10 cellular contexts compared by ENCODE assay signal in genomic region chr7:157224627-157225026, GRCh38.
DNase-seq lines count a peak whose midpoint lies in the region; ATAC-seq and TF ChIP-seq lines count a peak whose summit lies in the region.
"Had no signal": no experiment of that assay in that cellular context is flagged by ENCODE, and none has a peak within 500 bp of the region (broad histone marks: within the 10 kb centered on the region; RNA-seq: fewer than 3 reads in every experiment).

No MANE protein-coding gene starts in this region.

- no peak overlapping the region for H2AFZ ChIP-seq in fibroblast of lung (ENCODE audit: low read length)

- H3K4me1 Mint-ChIP-seq in activated naive CD4-positive, alpha-beta T cell treated with anti-CD3 and anti-CD28 coated beads, Interleukin-2, amount 10 ng/mL, durations not matched to agents 7 days and 5 days = no peaks in the 10 kb centered on the region
- no peaks in the 10 kb centered on the region for H3K4me1 Mint-ChIP-seq in type B pancreatic cell (ENCODE audit: unreplicated experiment)

- H3K9me3 ChIP-seq in fibroblast of lung (ENCODE audit: control insufficient read depth, insufficient read depth, low read depth, low read length) = no peaks in the 10 kb centered on the region
- H3K9me3 ChIP-seq: SJSA1 had no signal

- H3K27me3 Mint-ChIP-seq in activated naive CD4-positive, alpha-beta T cell treated with anti-CD3 and anti-CD28 coated beads, Interleukin-2, amount 10 ng/mL, durations not matched to agents 7 days and 5 days = no peaks in the 10 kb centered on the region
- H3K27me3 Mint-ChIP-seq in type B pancreatic cell = no peaks in the 10 kb centered on the region

- H3K36me3 ChIP-seq in fibroblast of lung (ENCODE audit: control insufficient read depth, insufficient read depth, low read length) = peaks cover 3% of the 10 kb centered on the region

- H3K4me2 ChIP-seq in fibroblast of lung (ENCODE audit: extremely low read depth, insufficient read depth, low read length) = no peak overlapping the region

- peaks cover 31% of the 10 kb centered on the region for H3K36me3 Mint-ChIP-seq in activated naive CD4-positive, alpha-beta T cell treated with anti-CD3 and anti-CD28 coated beads, Interleukin-2, amount 10 ng/mL, durations not matched to agents 7 days and 5 days
- no peaks in the 10 kb centered on the region for H3K36me3 Mint-ChIP-seq in activated naive CD4-positive, alpha-beta T cell treated with anti-CD3 and anti-CD28 coated beads, Interleukin-2, amount 50 U/mL, for 72 hours
- H3K36me3 Mint-ChIP-seq in type B pancreatic cell = peaks cover 8% of the 10 kb centered on the region

- H3K9ac ChIP-seq in fibroblast of lung (ENCODE audit: insufficient read depth, low read length) = no peak overlapping the region

- H3K4me3 ChIP-seq in fibroblast of lung (replicated peaks in 1 of 4; ENCODE audit: control extremely low read depth in 1 of 4, insufficient read depth in 1 of 4, low read depth in 3 of 4, low read length in 4 of 4) = no peak overlapping the region
- H3K4me3 ChIP-seq: SJSA1 had no signal

- no peak overlapping the region for H3K27ac ChIP-seq in fibroblast of lung (ENCODE audit: insufficient read depth, low read length)
- H3K27ac ChIP-seq: SJSA1 had no signal

- TF ChIP-seq CTCF in fibroblast of lung (conservative IDR thresholded peaks at IDR 0.05 in 1 of 2, IDR thresholded peaks at IDR 0.05 in 1 of 2; ENCODE audit: low read depth in 1 of 2, low read length in 2 of 2) (peak in 1 of 2 donors; percentile 11), type B pancreatic cell (conservative IDR thresholded peaks at IDR 0.05) (peak; percentile 44)

- no peak for DNase-seq in activated naive CD4-positive, alpha-beta T cell treated with anti-CD3 and anti-CD28 coated beads, Interleukin-2, amount 10 ng/mL, durations not matched to agents 7 days and 5 days
- no peak for DNase-seq in activated naive CD4-positive, alpha-beta T cell treated with anti-CD3 and anti-CD28 coated beads, Interleukin-2, amount 50 U/mL, for 72 hours (ENCODE audit: low spot score in 2 of 2)
- DNase-seq in OCI-M1 (lab: John Stamatoyannopoulos, UW) (peak; percentile 1), fibroblast of lung (ENCODE audit: low read depth in 2 of 2) (peak; percentile 52 to 68), type B pancreatic cell (ENCODE audit: extremely low spot score, unreplicated experiment) (no peak), NCI-H1048 (lab: John Stamatoyannopoulos, UW) (no peak), NCI-H82 (lab: John Stamatoyannopoulos, UW) (no peak)
- DNase-seq: activated T-cell treated with anti-CD3 and anti-CD28 coated beads for 4 hours had no signal

- ATAC-seq in activated naive CD4-positive, alpha-beta T cell treated with anti-CD3 and anti-CD28 coated beads, Interleukin-2, amount 50 U/mL, for 72 hours = no peak
- ATAC-seq in GM21515 (IDR thresholded peaks at IDR 0.05; ENCODE audit: unreplicated experiment) = no peak

- CTCF ChIA-PET in activated naive CD4-positive, alpha-beta T cell treated with anti-CD3 and anti-CD28 coated beads, Interleukin-2, amount 10 ng/mL, durations not matched to agents 7 days and 5 days (lab: Charles Lee) = interaction anchor here (0.6 to 1.1 kb wide), 3 partner anchors 23 to 253 kb away, joined by 3 read pairs; no protein-coding TSS in a partner anchor

- no peak overlapping the region for H3K4me3 Mint-ChIP-seq in activated naive CD4-positive, alpha-beta T cell treated with anti-CD3 and anti-CD28 coated beads, Interleukin-2, amount 10 ng/mL, durations not matched to agents 7 days and 5 days
- H3K4me3 Mint-ChIP-seq in type B pancreatic cell = no peak overlapping the region

- H3K27me3 ChIP-seq in fibroblast of lung (ENCODE audit: control insufficient read depth, insufficient read depth, low read length) = no peaks in the 10 kb centered on the region
- H3K27me3 ChIP-seq: SJSA1 had no signal

- peak overlapping the region; percentile 72 for H3K27ac Mint-ChIP-seq in activated naive CD4-positive, alpha-beta T cell treated with anti-CD3 and anti-CD28 coated beads, Interleukin-2, amount 10 ng/mL, durations not matched to agents 7 days and 5 days
- no peak overlapping the region for H3K27ac Mint-ChIP-seq in activated naive CD4-positive, alpha-beta T cell treated with anti-CD3 and anti-CD28 coated beads, Interleukin-2, amount 50 U/mL, for 72 hours
- H3K27ac Mint-ChIP-seq in type B pancreatic cell = no peak overlapping the region

- no peaks in the 10 kb centered on the region for H3K9me3 Mint-ChIP-seq in activated naive CD4-positive, alpha-beta T cell treated with anti-CD3 and anti-CD28 coated beads, Interleukin-2, amount 10 ng/mL, durations not matched to agents 7 days and 5 days
- no peaks in the 10 kb centered on the region for H3K9me3 Mint-ChIP-seq in activated naive CD4-positive, alpha-beta T cell treated with anti-CD3 and anti-CD28 coated beads, Interleukin-2, amount 50 U/mL, for 72 hours
- no peaks in the 10 kb centered on the region for H3K9me3 Mint-ChIP-seq in type B pancreatic cell

- H3K79me2 ChIP-seq in fibroblast of lung (ENCODE audit: control insufficient read depth, insufficient read depth, low read length) = no peaks in the 10 kb centered on the region

- H3K4me1 ChIP-seq in fibroblast of lung (ENCODE audit: control insufficient read depth, extremely low read depth, insufficient read depth, low read length) = no peaks in the 10 kb centered on the region
- H3K4me1 ChIP-seq: SJSA1 had no signal

- no peaks in the 10 kb centered on the region for H4K20me1 ChIP-seq in fibroblast of lung (ENCODE audit: control insufficient read depth, extremely low read depth, insufficient read depth, low read length)

Comparison
In these comparisons a context has a peak if more than half of its experiments do, and no peak if none do; other contexts are left out.
1. DNase-seq: peak in OCI-M1 (single experiment) and fibroblast of lung (2 of 2); none in activated naive CD4-positive, alpha-beta T cell treated with anti-CD3 and anti-CD28 coated beads, Interleukin-2, amount 10 ng/mL, durations not matched to agents 7 days and 5 days (single experiment), activated naive CD4-positive, alpha-beta T cell treated with anti-CD3 and anti-CD28 coated beads, Interleukin-2, amount 50 U/mL, for 72 hours (0 of 2), type B pancreatic cell (single experiment), NCI-H1048 (single experiment) and NCI-H82 (single experiment).